Comparison of ENCODE assay signal across 9 cellular contexts in the genomic region with DNA sequence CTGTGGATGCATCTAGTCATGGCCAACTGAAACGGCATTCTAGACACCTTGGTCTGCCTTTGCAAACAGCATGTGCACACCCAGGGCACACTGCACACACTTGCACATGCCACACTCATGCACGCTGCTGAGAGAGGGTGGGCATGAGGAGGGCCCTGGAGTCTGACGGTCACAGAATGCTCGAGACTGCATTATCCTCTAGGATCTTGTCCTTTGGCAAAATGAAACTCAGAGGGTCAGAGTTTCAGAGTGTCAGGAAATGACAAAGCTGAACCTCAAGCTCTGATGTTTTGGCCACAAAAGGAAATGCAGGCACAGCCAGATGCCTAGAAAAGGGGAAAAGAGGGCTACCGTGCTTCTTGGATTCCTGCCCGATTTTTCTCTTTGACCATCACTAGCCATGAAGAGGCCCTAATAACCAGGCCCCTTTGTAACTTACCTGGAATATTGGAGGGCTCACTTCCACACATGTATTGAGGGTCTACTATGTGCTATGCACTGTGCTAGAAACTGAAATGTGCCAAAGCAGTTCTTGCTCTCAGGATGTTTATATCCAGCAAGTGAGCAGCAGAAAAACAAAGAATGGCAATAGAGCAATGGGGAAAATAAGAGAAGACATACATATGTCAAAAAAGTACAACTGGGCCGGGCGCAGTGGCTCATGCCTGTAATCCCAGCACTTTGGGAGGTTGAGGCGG.
DNase-seq lines count a peak whose midpoint lies in the region; TF ChIP-seq lines count a peak whose summit lies in the region.
"Had no signal": no experiment of that assay in that cellular context is flagged by ENCODE, and none has a peak within 500 bp of the region (broad histone marks: within the 10 kb centered on the region; RNA-seq: fewer than 3 reads in every experiment).

No MANE protein-coding gene starts in this region.

- H3K4me3 ChIP-seq in mucosa of rectum (ENCODE audit: low read length in 2 of 2) (peak overlapping the region in 1 of 2 donors; percentile 52), dorsolateral prefrontal cortex (no peak overlapping the region), neural progenitor cell (no peak overlapping the region)

- H3K4me1 ChIP-seq in mucosa of rectum (ENCODE audit: control insufficient read depth in 2 of 2, insufficient read depth in 2 of 2, low read length in 2 of 2) (peaks cover 40 to 48% of the 10 kb centered on the region in 2 donors), neural progenitor cell (peaks cover 15% of the 10 kb centered on the region)

- no peak overlapping the region for H3K4me2 ChIP-seq in neural progenitor cell

- peak overlapping the region; percentile 29 to 56 for H3K9ac ChIP-seq in mucosa of rectum (ENCODE audit: low read depth in 1 of 2, low read length in 2 of 2)
- H3K9ac ChIP-seq in neural progenitor cell, result no peak overlapping the region

- no peaks in the 10 kb centered on the region for H3K79me2 ChIP-seq in neural progenitor cell (ENCODE audit: low read depth)

- no peaks in the 10 kb centered on the region for H3K27me3 ChIP-seq in mucosa of rectum (ENCODE audit: control insufficient read depth in 2 of 2, insufficient read depth in 2 of 2, low read length in 2 of 2)
- H3K27me3 ChIP-seq in dorsolateral prefrontal cortex, result no peaks in the 10 kb centered on the region
- no peaks in the 10 kb centered on the region for H3K27me3 ChIP-seq in neural progenitor cell

- POLR2A ChIA-PET in activated CD4-positive, alpha-beta memory T cell treated with anti-CD3 and anti-CD28 coated beads, Interleukin-2, amount 10 ng/mL, durations not matched to agents 7 days and 5 days (lab: Charles Lee), result interaction anchor here (0.7 to 0.9 kb wide), 3 partner anchors 12 to 453 kb away, joined by 3 read pairs; a partner anchor contains a TSS

- CTCF ChIA-PET in activated CD4-positive, alpha-beta memory T cell treated with anti-CD3 and anti-CD28 coated beads, Interleukin-2, amount 10 ng/mL, durations not matched to agents 7 days and 5 days (lab: Charles Lee), result no interaction called here

- H3K27me3 Mint-ChIP-seq in activated CD4-positive, alpha-beta memory T cell treated with anti-CD3 and anti-CD28 coated beads, Interleukin-2, amount 10 ng/mL, durations not matched to agents 7 days and 5 days, result no peaks in the 10 kb centered on the region
- peaks cover 7% of the 10 kb centered on the region for H3K27me3 Mint-ChIP-seq in neural progenitor cell (ENCODE audit: insufficient read depth, low read depth)

- no peak overlapping the region for H2AFZ ChIP-seq in neural progenitor cell (replicated peaks)

- H4K20me1 ChIP-seq in neural progenitor cell (ENCODE audit: low read depth), result no peaks in the 10 kb centered on the region

- H3K9me3 ChIP-seq in mucosa of rectum (ENCODE audit: control insufficient read depth in 2 of 2, low read length in 2 of 2), result no peaks in the 10 kb centered on the region
- H3K9me3 ChIP-seq in neural progenitor cell (ENCODE audit: low read depth), result no peaks in the 10 kb centered on the region

- intact Hi-C loops in dorsolateral prefrontal cortex (cut with DNase I), result no loop called here

- H3K36me3 Mint-ChIP-seq in activated CD4-positive, alpha-beta memory T cell treated with anti-CD3 and anti-CD28 coated beads, Interleukin-2, amount 10 ng/mL, durations not matched to agents 7 days and 5 days (ENCODE audit: low read depth), result no peaks in the 10 kb centered on the region
- H3K36me3 Mint-ChIP-seq in neural progenitor cell, result no peaks in the 10 kb centered on the region

- H3K27ac ChIP-seq in mucosa of rectum (ENCODE audit: low read depth in 2 of 2, low read length in 2 of 2), result peak overlapping the region; percentile 91 to 93
- peak overlapping the region in 2 of 59 donors; percentile 20 to 23 for H3K27ac ChIP-seq in dorsolateral prefrontal cortex
- no peak overlapping the region for H3K27ac ChIP-seq in neural progenitor cell

- H3K4me3 Mint-ChIP-seq in activated CD4-positive, alpha-beta memory T cell treated with anti-CD3 and anti-CD28 coated beads, Interleukin-2, amount 10 ng/mL, durations not matched to agents 7 days and 5 days, result peak overlapping the region; percentile 49
- H3K4me3 Mint-ChIP-seq in neural progenitor cell, result no peak overlapping the region

- peaks cover 38% of the 10 kb centered on the region for H3K4me1 Mint-ChIP-seq in activated CD4-positive, alpha-beta memory T cell treated with anti-CD3 and anti-CD28 coated beads, Interleukin-2, amount 10 ng/mL, durations not matched to agents 7 days and 5 days
- H3K4me1 Mint-ChIP-seq in neural progenitor cell, result peaks cover 34% of the 10 kb centered on the region

- no peaks in the 10 kb centered on the region for H3K9me3 Mint-ChIP-seq in activated CD4-positive, alpha-beta memory T cell treated with anti-CD3 and anti-CD28 coated beads, Interleukin-2, amount 10 ng/mL, durations not matched to agents 7 days and 5 days
- no peaks in the 10 kb centered on the region for H3K9me3 Mint-ChIP-seq in neural progenitor cell

- H3K27ac Mint-ChIP-seq in activated CD4-positive, alpha-beta memory T cell treated with anti-CD3 and anti-CD28 coated beads, Interleukin-2, amount 10 ng/mL, durations not matched to agents 7 days and 5 days, result peak overlapping the region; percentile 58
- no peak overlapping the region for H3K27ac Mint-ChIP-seq in neural progenitor cell

- DNase-seq in CD1c-positive myeloid dendritic cell (ENCODE audit: extremely low spot score), result peak; percentile 36
- DNase-seq in M059J (ENCODE audit: low read depth), result peak; percentile 75
- DNase-seq in activated CD4-positive, alpha-beta memory T cell treated with anti-CD3 and anti-CD28 coated beads, Interleukin-2, amount 10 ng/mL, durations not matched to agents 7 days and 5 days, result no peak
- DNase-seq in NCI-H2107 (lab: John Stamatoyannopoulos, UW), result no peak
- DNase-seq in dorsolateral prefrontal cortex, result no peak
- no peak for DNase-seq in neural progenitor cell (ENCODE audit: low spot score)
- DNase-seq in NCI-H345 treated with DMSO at 0.1 percent for 48 hours (lab: John Stamatoyannopoulos, UW; ENCODE audit: unreplicated experiment), result no peak
- DNase-seq: effector CD4-positive, alpha-beta T cell had no signal

- H3K36me3 ChIP-seq in mucosa of rectum (ENCODE audit: control insufficient read depth in 2 of 2, insufficient read depth in 2 of 2, low read length in 2 of 2) (no peaks in the 10 kb centered on the region), neural progenitor cell (no peaks in the 10 kb centered on the region)

- TF ChIP-seq CTCF in dorsolateral prefrontal cortex (IDR thresholded peaks at IDR 0.05 in 54 of 56, conservative IDR thresholded peaks at IDR 0.05 in 2 of 56; ENCODE audit: low read depth in 1 of 56, partially characterized antibody in 56 of 56) (no peak), neural progenitor cell (IDR thresholded peaks at IDR 0.05) (no peak)

- peaks cover 20% of the 10 kb centered on the region for H3F3A ChIP-seq in neural progenitor cell (ENCODE audit: low read depth)

Comparison
In these comparisons a context has a peak if more than half of its experiments do, and no peak if none do; other contexts are left out.
1. DNase-seq: peak in CD1c-positive myeloid dendritic cell (single experiment) and M059J (single experiment); none in activated CD4-positive, alpha-beta memory T cell treated with anti-CD3 and anti-CD28 coated beads, Interleukin-2, amount 10 ng/mL, durations not matched to agents 7 days and 5 days (single experiment), NCI-H2107 (single experiment), dorsolateral prefrontal cortex (0 of 10), neural progenitor cell (single experiment) and NCI-H345 treated with DMSO at 0.1 percent for 48 hours (single experiment).